15 cellular contexts compared by ENCODE assay signal in the genomic region with DNA sequence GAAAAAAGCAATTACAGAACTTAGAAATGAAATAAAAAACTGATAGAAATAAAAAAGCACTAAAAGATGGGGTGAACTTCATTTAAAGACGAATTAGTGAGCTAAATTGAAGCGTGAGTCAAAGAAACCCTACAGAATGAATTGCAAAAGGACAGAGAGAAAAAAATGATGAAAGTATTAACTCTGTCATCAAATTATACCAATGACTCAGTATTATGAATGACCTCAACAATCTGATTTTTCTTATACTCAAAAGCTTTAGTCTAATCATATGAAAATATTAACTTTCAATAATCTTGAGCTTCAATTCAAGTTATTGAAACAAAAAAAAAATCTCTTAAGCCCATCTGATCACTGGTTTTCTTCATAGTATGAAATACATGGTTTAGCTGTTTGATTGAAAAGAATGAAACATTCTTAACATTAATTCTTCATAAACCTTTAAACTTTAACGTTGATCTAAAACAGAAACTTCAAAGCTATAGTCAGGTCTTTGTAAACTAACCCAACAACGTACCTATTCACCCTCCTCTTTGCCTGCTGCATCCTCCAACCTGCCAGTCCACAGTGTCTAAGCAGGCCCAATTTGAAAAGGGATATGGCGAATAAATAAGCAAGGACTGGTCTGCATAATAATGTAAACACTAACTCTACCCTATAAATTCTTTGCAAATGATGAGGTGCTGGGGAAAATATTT. TPM values are rescaled to one million over a fixed set of nuclear protein-coding genes. Genes with fewer than 3 reads are reported as not detected.
DNase-seq lines count a peak whose midpoint lies in the region; FAIRE-seq and TF ChIP-seq lines count a peak whose summit lies in the region.
"Had no signal": no experiment of that assay in that cellular context is flagged by ENCODE, and none has a peak within 500 bp of the region (broad histone marks: within the 10 kb centered on the region; RNA-seq: fewer than 3 reads in every experiment).

No MANE protein-coding gene starts in this region.

- no peak overlapping the region for H4K8ac ChIP-seq in H9 (replicated peaks; ENCODE audit: insufficient read length, low read depth, low read length)

- H2BK120ac ChIP-seq in H9 (ENCODE audit: low read depth, low read length, poor library complexity, severe bottlenecking): no peak overlapping the region

- peaks cover 13% of the 10 kb centered on the region for H3K27me3 Mint-ChIP-seq in H9 (ENCODE audit: low read depth)
- H3K27me3 Mint-ChIP-seq: T-cell had no signal

- 100% methylated on average over 1 of the region's 5 CpGs for WGBS in H9 (ENCODE audit: extremely low coverage, insufficient read length, low lambda C conversion rate)
- 62 to 66% (median 65%) methylated on average over 5 of the region's 5 CpGs for WGBS in small intestine, 3 donors

- no peak overlapping the region for H3K18ac ChIP-seq in H9 (ENCODE audit: insufficient read length, low read depth, low read length)

- no peaks in the 10 kb centered on the region for H3K9me3 ChIP-seq in H9 (ENCODE audit: control insufficient read depth, low read depth, low read length)
- H3K9me3 ChIP-seq in adipocyte (ENCODE audit: control insufficient read depth, low read length): no peaks in the 10 kb centered on the region
- no peaks in the 10 kb centered on the region for H3K9me3 ChIP-seq in small intestine (ENCODE audit: control insufficient read depth, low read depth)

- H4K5ac ChIP-seq in H9 (ENCODE audit: insufficient read length, low read depth, low read length): no peak overlapping the region

- no peaks in the 10 kb centered on the region for H3K36me3 Mint-ChIP-seq in H9 (ENCODE audit: insufficient read depth in 1 of 3, low read depth in 3 of 3)

- no peak for TF ChIP-seq CTCF in H9 (conservative IDR thresholded peaks at IDR 0.05)

- peak overlapping the region; percentile 25 for H3K4me2 ChIP-seq in H9 (ENCODE audit: insufficient read depth, insufficient read length, low read length)

- H3K79me1 ChIP-seq in H9 (ENCODE audit: insufficient read depth, low read depth, low read length, poor library complexity, severe bottlenecking): no peaks in the 10 kb centered on the region

- H3K14ac ChIP-seq in H9 (ENCODE audit: insufficient read depth, low read length): no peak overlapping the region

- peaks cover 2% of the 10 kb centered on the region; the same call in 1 of the 2 replicates for H3K4me1 ChIP-seq in H9 (ENCODE audit: insufficient read depth, low read length)
- peaks cover 13% of the 10 kb centered on the region for H3K4me1 ChIP-seq in adipocyte (ENCODE audit: control insufficient read depth, insufficient read depth, low read length)
- H3K4me1 ChIP-seq in small intestine (ENCODE audit: control insufficient read depth in 2 of 2, insufficient read depth in 1 of 2, low read depth in 1 of 2, low read length in 1 of 2): peaks cover 3 to 6% of the 10 kb centered on the region in 2 donors

- no peak overlapping the region for H2BK5ac ChIP-seq in H9 (ENCODE audit: insufficient read length, low read length)

- H3K4me3 Mint-ChIP-seq in H9: peak overlapping the region; percentile 19 to 33; a peak in 4 of 5 replicates
- H3K4me3 Mint-ChIP-seq: T-cell had no signal

- no peak overlapping the region for H3T11ph ChIP-seq in H9 (ENCODE audit: low read length)

- no peak for DNase-seq in H9
- DNase-seq in adipocyte (ENCODE audit: low read depth): peak; percentile 44
- DNase-seq in frontal cortex (ENCODE audit: low spot score in 2 of 2): no peak
- DNase-seq in small intestine: no peak
- DNase-seq in NCI-H2081 (lab: John Stamatoyannopoulos, UW): no peak
- DNase-seq in SKM-1 treated with dmso at 0.1 percent for 144 hours (lab: John Stamatoyannopoulos, UW; ENCODE audit: unreplicated experiment): no peak
- DNase-seq in GF-D8 (lab: John Stamatoyannopoulos, UW): no peak
- DNase-seq: MV-4-11, NCI-H1417 treated with DMSO at 0.1 percent for 48 hours, NCI-H2081 treated with DMSO at 0.1 percent for 48 hours, NCI-H226, NCI-H526 treated with DMSO at 0.1 percent for 48 hours, RPMI8226, T-cell had no signal

- H3K4me3 ChIP-seq in adipocyte (ENCODE audit: low read length): no peak overlapping the region
- H3K4me3 ChIP-seq in small intestine (ENCODE audit: low read depth in 1 of 2, low read length in 2 of 2): no peak overlapping the region

- no peak overlapping the region for H3K27ac ChIP-seq in H9 (ENCODE audit: insufficient read length, low read depth, low read length)
- H3K27ac ChIP-seq in small intestine (ENCODE audit: low read depth in 1 of 2, low read length in 1 of 2): no peak overlapping the region
- H3K27ac ChIP-seq: C4-2B had no signal

- H2AK5ac ChIP-seq in H9 (ENCODE audit: insufficient read length, low read length): no peak overlapping the region

- no peak overlapping the region for H2BK12ac ChIP-seq in H9 (ENCODE audit: insufficient read length, low read depth, low read length)

- H3K23ac ChIP-seq in H9 (ENCODE audit: insufficient read length, low read depth, low read length): no peak overlapping the region

- peak; percentile 6 for FAIRE-seq in frontal cortex (lab: Jason Lieb, UNC)
- peak; percentile 65 for FAIRE-seq in small intestine (lab: Jason Lieb, UNC)

- no peak overlapping the region for H3K56ac ChIP-seq in H9 (ENCODE audit: insufficient read length, low read depth, low read length)

- H4K91ac ChIP-seq in H9 (ENCODE audit: insufficient read length, low read depth, low read length): no peak overlapping the region

- no peaks in the 10 kb centered on the region for H4K20me1 ChIP-seq in H9 (ENCODE audit: control insufficient read depth, insufficient read depth, insufficient read length)

- H3K36me3 ChIP-seq in adipocyte (ENCODE audit: control insufficient read depth, insufficient read depth, low read length, severe bottlenecking) (no peaks in the 10 kb centered on the region), small intestine (ENCODE audit: control insufficient read depth in 2 of 2, insufficient read depth in 2 of 2, low read length in 2 of 2) (peaks cover 0 to 3% of the 10 kb centered on the region in 2 donors)

- H2BK15ac ChIP-seq in H9 (ENCODE audit: low read depth, low read length): no peak overlapping the region

- no peak overlapping the region for H3K9ac ChIP-seq in H9 (ENCODE audit: extremely low read depth, insufficient read length, low read length)
- H3K9ac ChIP-seq in adipocyte (ENCODE audit: low read length): no peak overlapping the region

- H3K4ac ChIP-seq in H9 (ENCODE audit: low read depth, low read length): no peak overlapping the region

- peak overlapping the region in 2 of 3 experiments; percentile 88 to 89; a peak in 4 of 7 replicates for H3K27ac Mint-ChIP-seq in H9
- H3K27ac Mint-ChIP-seq: T-cell had no signal

- no peak overlapping the region for H2BK20ac ChIP-seq in H9 (ENCODE audit: low read depth, low read length, poor library complexity, severe bottlenecking)

- no peak overlapping the region for H2AFZ ChIP-seq in H9 (ENCODE audit: low read length)

- peaks cover 45 to 56% of the 10 kb centered on the region in 2 experiments for H3K4me1 Mint-ChIP-seq in H9

- H3K79me2 ChIP-seq in H9 (ENCODE audit: insufficient read depth, low read length): no peaks in the 10 kb centered on the region

- H3K27me3 ChIP-seq in H9 (ENCODE audit: insufficient read depth, low read length) (no peaks in the 10 kb centered on the region), adipocyte (replicated peaks; ENCODE audit: control insufficient read depth, insufficient read depth, low read length) (no peaks in the 10 kb centered on the region), small intestine (ENCODE audit: control insufficient read depth in 2 of 2, insufficient read depth in 2 of 2, low read length in 2 of 2) (no peaks in the 10 kb centered on the region)

- H3K9me3 Mint-ChIP-seq in H9: peaks cover 0 to 3% of the 10 kb centered on the region in 2 experiments; a peak in 1 of 5 replicates
- H3K9me3 Mint-ChIP-seq: T-cell had no signal

- peaks cover 4% of the 10 kb centered on the region for H3K23me2 ChIP-seq in H9 (ENCODE audit: insufficient read length, low read depth, low read length, poor library complexity, severe bottlenecking)

RNA-seq across cellular contexts. Expression of a gene that starts 6.6 kb away (rescaled TPM):
- total RNA-seq in H9 (2021) (4.0 and 4.5 TPM in 2 replicates), frontal cortex (49.3 TPM)
- 10 to 100 TPM; 11.5 to 57.0 (median 25.7) TPM for polyA plus RNA-seq in small intestine
